ENCODE assay signal across 8 cellular contexts in the genomic region with DNA sequence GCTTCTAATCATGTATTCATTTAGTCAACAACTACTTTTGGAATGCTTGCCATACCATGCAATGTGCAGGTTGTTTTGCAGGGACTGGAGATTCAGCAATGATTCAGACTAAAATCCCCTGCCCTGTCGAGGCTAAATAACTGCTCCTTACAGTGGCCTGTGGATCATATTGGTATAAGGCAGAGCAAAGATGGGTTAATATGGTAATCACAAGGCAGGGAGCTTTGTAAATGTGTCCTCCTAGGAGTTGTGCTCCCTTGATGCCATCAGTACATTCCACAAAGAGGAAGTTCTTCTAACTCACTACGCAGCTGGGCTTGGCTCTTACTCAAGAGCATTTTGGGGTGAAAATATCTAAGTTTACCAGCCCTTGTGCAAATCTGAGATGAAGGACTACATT. TPM values are rescaled to one million over a fixed set of nuclear protein-coding genes. Genes with fewer than 3 reads are reported as not detected.
DNase-seq lines count a peak whose midpoint lies in the region; ATAC-seq, FAIRE-seq and TF ChIP-seq lines count a peak whose summit lies in the region.

No MANE protein-coding gene starts in this region.

- 80% methylated on average over 2 of the region's 2 CpGs; no CpG with 5 or more reads in 1 of the 2 experiments for WGBS in H1 (ENCODE audit: extremely low coverage in 1 of 2, insufficient coverage in 1 of 2, insufficient read length in 1 of 2, insufficient replicate concordance in 2 of 2, low coverage in 1 of 2, low lambda C conversion rate in 2 of 2, missing lambda C conversion rate in 1 of 2), 2 experiments

- no peak overlapping the region for H3K56ac ChIP-seq in H1 (replicated peaks; ENCODE audit: insufficient read length, low read depth, low read length)

- no peak for FAIRE-seq in H1 (lab: Jason Lieb, UNC)

- DNase-seq in CD14-positive monocyte (ENCODE audit: low spot score) (peak; percentile 58), RWPE2 (ENCODE audit: low spot score) (no peak), H1 (ENCODE audit: low read depth in 1 of 2, low spot score in 2 of 2) (no peak), progenitor cell of endocrine pancreas (ENCODE audit: low spot score, unreplicated experiment) (no peak)
- peak in 1 of 10 donors; percentile 17 for DNase-seq in naive thymus-derived CD8-positive, alpha-beta T cell
- DNase-seq in effector CD4-positive, alpha-beta T cell, result no peak

- ATAC-seq in GM21423 (IDR thresholded peaks at IDR 0.05; ENCODE audit: unreplicated experiment), result peak; percentile 15
- ATAC-seq in RWPE2 (ENCODE audit: low read depth), result 0 out of 3 replicates have a peak, but pooled peaks have one; percentile 20
- ATAC-seq in naive thymus-derived CD8-positive, alpha-beta T cell, result peak; percentile 52 to 54
- ATAC-seq in HG02763 (IDR thresholded peaks at IDR 0.05; ENCODE audit: unreplicated experiment), result no peak

- H3K27me3 ChIP-seq in RWPE2 (ENCODE audit: insufficient read depth, poor library complexity, severe bottlenecking) (no peaks in the 10 kb centered on the region), H1 (replicated peaks in 1 of 4; ENCODE audit: control insufficient read depth in 3 of 4, extremely low read depth in 1 of 4, insufficient read depth in 3 of 4, low read length in 3 of 4) (no peaks in the 10 kb centered on the region)

- no peak overlapping the region for H4K8ac ChIP-seq in H1 (ENCODE audit: extremely low read depth, insufficient read depth, low read length)

- no peaks in the 10 kb centered on the region for H4K20me1 ChIP-seq in H1 (replicated peaks in 1 of 2; ENCODE audit: control insufficient read depth in 1 of 2, insufficient read depth in 2 of 2, low read length in 2 of 2)

- POLR2A ChIA-PET in H1 (lab: Charles Lee; ENCODE audit: partially characterized antibody), result interaction anchor here (1.0 kb wide), 1 partner anchor 113 kb away, joined by 3 read pairs; a partner anchor contains a TSS
- POLR2A ChIA-PET in naive thymus-derived CD8-positive, alpha-beta T cell (lab: Charles Lee), result interaction anchor here (0.8 to 2.1 kb wide), 8 partner anchors 9 to 118 kb away, joined by 3 to 15 read pairs (median 5); a partner anchor contains a TSS

- no peak overlapping the region for H4K91ac ChIP-seq in H1 (replicated peaks; ENCODE audit: insufficient read length, low read length)

- intact Hi-C loops in CD14-positive monocyte (cut with micrococcal nuclease), result loop anchor here in 1 of 2 donors (5.0 to 10.0 kb wide), 2 partner anchors 44 to 114 kb away; a partner anchor contains a TSS

- H3K9ac ChIP-seq in H1 (replicated peaks in 1 of 4; ENCODE audit: extremely low read depth in 1 of 4, low read depth in 3 of 4, low read length in 3 of 4), result no peak overlapping the region

- H2BK20ac ChIP-seq in H1 (ENCODE audit: low read length), result no peak overlapping the region

- H3K18ac ChIP-seq in H1 (ENCODE audit: extremely low read depth, low read length), result no peak overlapping the region

- no peak overlapping the region for H2BK120ac ChIP-seq in H1 (replicated peaks; ENCODE audit: low read depth, low read length)

- H3K4me1 ChIP-seq in RWPE2 (ENCODE audit: insufficient read depth, poor library complexity, severe bottlenecking) (peaks cover 24% of the 10 kb centered on the region), H1 (replicated peaks in 1 of 4; ENCODE audit: control insufficient read depth in 3 of 4, insufficient read depth in 4 of 4, low read length in 3 of 4) (peaks cover 0 to 3% (median 1%) of the 10 kb centered on the region in 4 experiments; a peak in 2 of 7 replicates)

- no peak overlapping the region for H2AK5ac ChIP-seq in H1 (ENCODE audit: low read depth, low read length)

- H2BK12ac ChIP-seq in H1 (ENCODE audit: low read depth, low read length), result no peak overlapping the region

- no peak overlapping the region for H3K23ac ChIP-seq in H1 (ENCODE audit: insufficient read length)

- peak overlapping the region; percentile 94 to 99 (median 97) for H3K27ac Mint-ChIP-seq in CD14-positive monocyte
- H3K27ac Mint-ChIP-seq in naive thymus-derived CD8-positive, alpha-beta T cell, result peak overlapping the region; percentile 90 to 99 (median 97)
- no peak overlapping the region for H3K27ac Mint-ChIP-seq in progenitor cell of endocrine pancreas

- H3K79me1 ChIP-seq in H1 (ENCODE audit: low read depth, low read length), result no peaks in the 10 kb centered on the region

- H3K23me2 ChIP-seq in H1 (ENCODE audit: low read depth, low read length), result no peaks in the 10 kb centered on the region

- peaks cover 0 to 3% (median 0%) of the 10 kb centered on the region in 3 donors for H3K27me3 Mint-ChIP-seq in CD14-positive monocyte (ENCODE audit: low read depth in 3 of 3)
- H3K27me3 Mint-ChIP-seq in naive thymus-derived CD8-positive, alpha-beta T cell, result no peaks in the 10 kb centered on the region
- peaks cover 11% of the 10 kb centered on the region for H3K27me3 Mint-ChIP-seq in progenitor cell of endocrine pancreas

- H3K9me3 Mint-ChIP-seq in CD14-positive monocyte, result peaks cover 0 to 1% (median 0%) of the 10 kb centered on the region in 7 donors
- H3K9me3 Mint-ChIP-seq in naive thymus-derived CD8-positive, alpha-beta T cell, result peaks cover 3 to 37% (median 13%) of the 10 kb centered on the region in 9 donors
- H3K9me3 Mint-ChIP-seq in progenitor cell of endocrine pancreas (ENCODE audit: low read depth), result peaks cover 4% of the 10 kb centered on the region

- H4K5ac ChIP-seq in H1 (ENCODE audit: insufficient read length, low read depth, low read length), result no peak overlapping the region

- H3K4me2 ChIP-seq in H1 (ENCODE audit: insufficient read depth in 1 of 2, low read depth in 2 of 2, low read length in 2 of 2), result no peak overlapping the region

- H2BK15ac ChIP-seq in H1 (ENCODE audit: low read length), result no peak overlapping the region

- TF ChIP-seq POLR2A in H1 (IDR thresholded peaks at IDR 0.05; ENCODE audit: control extremely low read depth in 1 of 2, low read depth in 2 of 2, low read length in 2 of 2), result no peak

- H3K4me3 ChIP-seq in RWPE2 (ENCODE audit: severe bottlenecking) (peak overlapping the region; percentile 28), H1 (ENCODE audit: extremely low read depth in 1 of 4, insufficient read depth in 2 of 4, low read depth in 3 of 4, low read length in 4 of 4) (no peak overlapping the region)

- H2AFZ ChIP-seq in H1 (ENCODE audit: low read length), result peak overlapping the region; percentile 28; the same call in 1 of the 2 replicates

- TF ChIP-seq RAD21 in H1 (IDR thresholded peaks at IDR 0.05 in 1 of 2, conservative IDR thresholded peaks at IDR 0.05 in 1 of 2; ENCODE audit: low read depth in 2 of 2, low read length in 2 of 2), result no peak

- H3K9me3 ChIP-seq in RWPE2 (ENCODE audit: severe bottlenecking) (peaks cover 2% of the 10 kb centered on the region), H1 (ENCODE audit: insufficient read depth in 2 of 2, low read depth in 1 of 2, low read length in 1 of 2) (no peaks in the 10 kb centered on the region)

- peaks cover 55% of the 10 kb centered on the region for H3K4me1 Mint-ChIP-seq in CD14-positive monocyte
- peaks cover 19 to 59% (median 33%) of the 10 kb centered on the region in 4 donors for H3K4me1 Mint-ChIP-seq in naive thymus-derived CD8-positive, alpha-beta T cell
- H3K4me1 Mint-ChIP-seq in progenitor cell of endocrine pancreas (ENCODE audit: low read depth), result peaks cover 2% of the 10 kb centered on the region

- H3K36me3 Mint-ChIP-seq in CD14-positive monocyte (peaks cover 14 to 15% of the 10 kb centered on the region in 2 donors), progenitor cell of endocrine pancreas (ENCODE audit: insufficient read depth) (no peaks in the 10 kb centered on the region)
- peaks cover 17 to 35% (median 19%) of the 10 kb centered on the region in 3 donors for H3K36me3 Mint-ChIP-seq in naive thymus-derived CD8-positive, alpha-beta T cell

- H3K36me3 ChIP-seq in RWPE2 (ENCODE audit: low read depth), result no peaks in the 10 kb centered on the region
- H3K36me3 ChIP-seq in H1 (ENCODE audit: control insufficient read depth in 2 of 4, insufficient read depth in 4 of 4, low read length in 3 of 4), result no peaks in the 10 kb centered on the region

- no peak for TF ChIP-seq EP300 in H1 (IDR thresholded peaks at IDR 0.05; ENCODE audit: borderline replicate concordance in 1 of 2, low read depth in 2 of 2, low read length in 2 of 2)

- H3K4me3 Mint-ChIP-seq in CD14-positive monocyte (peak overlapping the region; percentile 82 to 95), progenitor cell of endocrine pancreas (ENCODE audit: low read depth) (no peak overlapping the region)
- H3K4me3 Mint-ChIP-seq in naive thymus-derived CD8-positive, alpha-beta T cell, result peak overlapping the region; percentile 88 to 97 (median 94)

- H3K14ac ChIP-seq in H1 (ENCODE audit: insufficient read length), result no peak overlapping the region

- peak overlapping the region; percentile 70 for H3K27ac ChIP-seq in RWPE2 (ENCODE audit: poor library complexity, severe bottlenecking)
- H3K27ac ChIP-seq in H1 (ENCODE audit: low read depth, low read length), result no peak overlapping the region

- CTCF ChIA-PET in H1 (lab: Charles Lee; ENCODE audit: partially characterized antibody), result interaction anchor here (0.7 to 9.9 kb wide), 4 partner anchors 22 to 118 kb away, joined by 3 to 60 read pairs (median 4); no protein-coding TSS in a partner anchor

- no peaks in the 10 kb centered on the region for H3K79me2 ChIP-seq in H1 (ENCODE audit: control insufficient read depth in 1 of 2, insufficient read depth in 2 of 2, low read length in 2 of 2)

- H3K4ac ChIP-seq in H1 (replicated peaks; ENCODE audit: insufficient read length, low read depth, low read length), result no peak overlapping the region

- no peak for TF ChIP-seq CTCF in CD14-positive monocyte (IDR thresholded peaks at IDR 0.05)
- no peak for TF ChIP-seq CTCF in RWPE2 (IDR thresholded peaks at IDR 0.05; ENCODE audit: poor library complexity, severe bottlenecking)
- TF ChIP-seq CTCF in H1 (IDR thresholded peaks at IDR 0.05; ENCODE audit: control extremely low read depth in 1 of 3, insufficient read depth in 1 of 3, low read depth in 1 of 3, low read length in 3 of 3), result no peak
- no peak for TF ChIP-seq CTCF in progenitor cell of endocrine pancreas (IDR thresholded peaks at IDR 0.05; ENCODE audit: unreplicated experiment)

- no peak overlapping the region for H2BK5ac ChIP-seq in H1 (ENCODE audit: low read depth, low read length)

RNA-seq across cellular contexts. Expression of a gene that starts 0.6 kb away (rescaled TPM):
- polyA plus RNA-seq in CD14-positive monocyte, result 10 to 100 TPM; 15.5 to 25.2 TPM
- 0.35 and 0.40 TPM in 2 replicates for total RNA-seq in H1 (2021; fragmentation: NEBNext Ultra II Directional; extraction: Animal tissue kit (Norgen Biotek cat#: 25700))
- 0.03 TPM in 1 of 2 replicates, not detected in the other for polyA plus RNA-seq in H1 (2011; rRNA removed)
- polyA plus RNA-seq in H1 (2011; cell fraction: cytosol; rRNA removed), result 0.04 TPM
- polyA plus RNA-seq in H1 (2011; cell fraction: nucleus; rRNA removed), result 0.03 TPM
- 0.08 to 0.22 TPM (median 0.11 TPM) in 4 replicates for polyA plus RNA-seq in H1 (2012, experiment 1 of 2)
- not detected for polyA plus RNA-seq in H1 (2012, experiment 2 of 2)
- 0.14 TPM for polyA plus RNA-seq in H1 (2013, experiment 1 of 2)
- 0.11 TPM for polyA plus RNA-seq in H1 (2013, experiment 2 of 2)
- not detected in 2 replicates for polyA minus RNA-seq in H1 (2011; rRNA and poly(A)+ RNA removed)
- not detected for polyA minus RNA-seq in H1 (2011; cell fraction: cytosol; rRNA and poly(A)+ RNA removed)
- not detected for polyA minus RNA-seq in H1 (2011; cell fraction: nucleus; rRNA and poly(A)+ RNA removed)
- total RNA-seq in naive thymus-derived CD8-positive, alpha-beta T cell, result 1 to 10 TPM; 5.6 to 7.0 TPM
- polyA plus RNA-seq in naive thymus-derived CD8-positive, alpha-beta T cell, result 1 to 10 TPM; 3.7 to 7.0 (median 5.7) TPM
- total RNA-seq in progenitor cell of endocrine pancreas, result not detected in 2 replicates

RNA-seq across cellular contexts. Expression of a gene that starts 26.6 kb away (rescaled TPM):
- polyA plus RNA-seq in CD14-positive monocyte (10 to 100 TPM; 26.4 to 38.0 TPM), H1 (2011; rRNA removed) (0.05 and 0.12 TPM in 2 replicates)
- 0.57 and 0.84 TPM in 2 replicates for total RNA-seq in H1 (2021; fragmentation: NEBNext Ultra II Directional; extraction: Animal tissue kit (Norgen Biotek cat#: 25700))
- polyA plus RNA-seq in H1 (2011; cell fraction: cytosol; rRNA removed), result 0.22 TPM
- polyA plus RNA-seq in H1 (2011; cell fraction: nucleus; rRNA removed), result 0.04 TPM
- 0.35 to 0.46 TPM (median 0.40 TPM) in 4 replicates for polyA plus RNA-seq in H1 (2012, experiment 1 of 2)
- not detected for polyA plus RNA-seq in H1 (2012, experiment 2 of 2)
- polyA plus RNA-seq in H1 (2013, experiment 1 of 2), result 0.67 TPM
- polyA plus RNA-seq in H1 (2013, experiment 2 of 2), result 0.72 TPM
- 0.06 and 0.24 TPM in 2 replicates for polyA minus RNA-seq in H1 (2011; rRNA and poly(A)+ RNA removed)
- polyA minus RNA-seq in H1 (2011; cell fraction: cytosol; rRNA and poly(A)+ RNA removed), result not detected
- not detected for polyA minus RNA-seq in H1 (2011; cell fraction: nucleus; rRNA and poly(A)+ RNA removed)
- under 1 TPM; 0.57 to 0.58 TPM for total RNA-seq in naive thymus-derived CD8-positive, alpha-beta T cell
- 1 to 10 TPM; 1.0 to 3.2 (median 2.6) TPM for polyA plus RNA-seq in naive thymus-derived CD8-positive, alpha-beta T cell
- 0.16 TPM in 1 of 2 replicates, not detected in the other for total RNA-seq in progenitor cell of endocrine pancreas

RNA-seq across cellular contexts. Expression of a gene that starts 49.7 kb away (rescaled TPM):
- polyA plus RNA-seq in CD14-positive monocyte, result 100 to 1,000 TPM; 289 to 353 TPM
- total RNA-seq in H1 (2021; fragmentation: NEBNext Ultra II Directional; extraction: Animal tissue kit (Norgen Biotek cat#: 25700)), result 32.4 and 35.6 TPM in 2 replicates
- polyA plus RNA-seq in H1 (2011; rRNA removed), result 10.6 and 18.1 TPM in 2 replicates
- 14.2 TPM for polyA plus RNA-seq in H1 (2011; cell fraction: cytosol; rRNA removed)
- 12.3 TPM for polyA plus RNA-seq in H1 (2011; cell fraction: nucleus; rRNA removed)
- 21.8 to 34.8 TPM (median 23.1 TPM) in 4 replicates for polyA plus RNA-seq in H1 (2012, experiment 1 of 2)
- polyA plus RNA-seq in H1 (2012, experiment 2 of 2), result 11.1 TPM
- polyA plus RNA-seq in H1 (2013, experiment 1 of 2), result 109 TPM
- polyA plus RNA-seq in H1 (2013, experiment 2 of 2), result 115 TPM
- 22.2 and 51.0 TPM in 2 replicates for polyA minus RNA-seq in H1 (2011; rRNA and poly(A)+ RNA removed)
- polyA minus RNA-seq in H1 (2011; cell fraction: cytosol; rRNA and poly(A)+ RNA removed), result 14.0 TPM
- polyA minus RNA-seq in H1 (2011; cell fraction: nucleus; rRNA and poly(A)+ RNA removed), result 12.8 TPM
- 10 to 100 TPM; 31.2 to 38.4 TPM for total RNA-seq in naive thymus-derived CD8-positive, alpha-beta T cell
- polyA plus RNA-seq in naive thymus-derived CD8-positive, alpha-beta T cell, result 100 to 1,000 TPM in 1 of 3 donors, 10 to 100 TPM in 2; 86.7 to 102 (median 88.6) TPM
- total RNA-seq in progenitor cell of endocrine pancreas, result 17.0 and 19.5 TPM in 2 replicates
